In the genomic region with DNA sequence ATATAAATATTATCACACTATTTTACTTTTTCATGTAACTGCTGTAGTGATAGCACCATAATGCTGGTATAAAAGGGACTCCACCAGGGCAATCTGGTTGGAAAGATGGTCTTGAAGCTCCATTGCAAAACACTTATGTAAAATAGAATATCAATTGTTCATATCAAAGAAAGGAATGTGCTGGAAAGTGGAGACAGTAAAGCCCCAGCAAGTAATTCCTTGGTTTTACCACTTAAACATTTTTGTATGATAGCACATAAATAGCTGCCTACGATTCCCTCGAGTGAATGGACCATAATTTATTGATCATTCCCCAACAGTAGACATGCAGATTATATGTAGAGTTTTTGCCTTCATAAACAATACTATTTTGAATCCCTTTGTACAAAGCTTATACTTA, we compare ENCODE assay signal across 30 cellular contexts.
DNase-seq lines count a peak whose midpoint lies in the region; ATAC-seq, FAIRE-seq and TF ChIP-seq lines count a peak whose summit lies in the region.
"Had no signal": no experiment of that assay in that cellular context is flagged by ENCODE, and none has a peak within 500 bp of the region (broad histone marks: within the 10 kb centered on the region; RNA-seq: fewer than 3 reads in every experiment).

No MANE protein-coding gene starts in this region.

- H3K9ac ChIP-seq in HepG2 (ENCODE audit: insufficient read depth, low read depth, low read length) (no peak overlapping the region), astrocyte (ENCODE audit: low read length) (no peak overlapping the region)

- TF ChIP-seq EP300 in HepG2 (IDR thresholded peaks at IDR 0.05; ENCODE audit: low read depth in 2 of 2, low read length in 2 of 2) (no peak), HepG2 (CRISPR knock-in tag; IDR thresholded peaks at IDR 0.05; ENCODE audit: borderline replicate concordance) (no peak)

- H3K36me3 ChIP-seq in HepG2 (replicated peaks in 1 of 2; ENCODE audit: control insufficient read depth in 1 of 2, insufficient read depth in 2 of 2, low read length in 2 of 2) (no peaks in the 10 kb centered on the region), right lobe of liver (no peaks in the 10 kb centered on the region), astrocyte (ENCODE audit: insufficient read depth, low read length) (no peaks in the 10 kb centered on the region), osteoblast (ENCODE audit: insufficient read depth, low read length) (no peaks in the 10 kb centered on the region), A673 (ENCODE audit: insufficient read depth, low read length, poor library complexity, severe bottlenecking) (no peaks in the 10 kb centered on the region)
- H3K36me3 ChIP-seq: ascending aorta, heart right ventricle, pancreas had no signal

- H3K4me3 Mint-ChIP-seq in astrocyte (ENCODE audit: unreplicated experiment) (no peak overlapping the region), type B pancreatic cell (no peak overlapping the region)
- H3K4me3 Mint-ChIP-seq: activated CD4-positive, alpha-beta memory T cell treated with anti-CD3 and anti-CD28 coated beads for 36 hours; activated naive CD4-positive, alpha-beta T cell treated with anti-CD3 and anti-CD28 coated beads, Interleukin-2, amount 50 U/mL, for 24 hours; activated T-helper 17 cell treated with anti-CD3 and anti-CD28 coated beads, Interleukin-2, amount 50 U/mL, for 72 hours; natural killer cell treated with Interleukin-12 subunit alpha and Interleukin-12 subunit beta and Interleukin-15 and Interleukin-18, amount 100 ng/mL, for 72 hours had no signal

- H3K27me3 ChIP-seq in HepG2 (ENCODE audit: control insufficient read depth in 1 of 2, insufficient read depth in 2 of 2, low read length in 2 of 2) (no peaks in the 10 kb centered on the region), right lobe of liver (no peaks in the 10 kb centered on the region), astrocyte (ENCODE audit: insufficient read depth, low read length) (no peaks in the 10 kb centered on the region), osteoblast (ENCODE audit: insufficient read depth, low read length) (no peaks in the 10 kb centered on the region), A673 (replicated peaks; ENCODE audit: insufficient read depth, low read depth, low read length, poor library complexity) (no peaks in the 10 kb centered on the region)
- H3K27me3 ChIP-seq: ascending aorta, BE2C, heart right ventricle, pancreas had no signal

- BruUV-seq in HepG2 (replicated peaks; lab: Mats Ljungman, UMichigan) (no TSS peak), A673 (replicated peaks; lab: Mats Ljungman, UMichigan) (no TSS peak)

- H3K4me2 ChIP-seq in HepG2 (ENCODE audit: low read depth, low read length) (0 out of 2 replicates have a peak overlapping the region, but pooled peaks have one; percentile 31), astrocyte (ENCODE audit: low read length) (peak overlapping the region; percentile 2), osteoblast (ENCODE audit: insufficient read depth, low read length) (peak overlapping the region; percentile 41)

- no peak overlapping the region for H2AFZ ChIP-seq in HepG2 (ENCODE audit: low read length)
- no peak overlapping the region for H2AFZ ChIP-seq in astrocyte (ENCODE audit: low read depth, low read length)
- H2AFZ ChIP-seq in osteoblast (ENCODE audit: low read length) = no peak overlapping the region

- TF ChIP-seq POLR2A in HepG2 (IDR thresholded peaks at IDR 0.05; ENCODE audit: insufficient read depth in 1 of 2, low read depth in 2 of 2, low read length in 2 of 2) (no peak), right lobe of liver (IDR thresholded peaks at IDR 0.05) (no peak)

- TF ChIP-seq CTCF in HepG2 (CRISPR knock-in tag; IDR thresholded peaks at IDR 0.05) (no peak), right lobe of liver (IDR thresholded peaks at IDR 0.05) (no peak), astrocyte (IDR thresholded peaks at IDR 0.05; ENCODE audit: insufficient read depth, low read depth, low read length) (no peak), osteoblast (IDR thresholded peaks at IDR 0.05; ENCODE audit: extremely low read depth, low read depth, low read length) (no peak), type B pancreatic cell (conservative IDR thresholded peaks at IDR 0.05) (no peak), A673 (conservative IDR thresholded peaks at IDR 0.05; ENCODE audit: low read depth, low read length) (no peak)

- peaks cover 39% of the 10 kb centered on the region for H3K4me1 Mint-ChIP-seq in astrocyte (ENCODE audit: low read depth, unreplicated experiment)
- H3K4me1 Mint-ChIP-seq in type B pancreatic cell (ENCODE audit: unreplicated experiment) = peaks cover 28% of the 10 kb centered on the region
- H3K4me1 Mint-ChIP-seq: activated naive CD4-positive, alpha-beta T cell treated with anti-CD3 and anti-CD28 coated beads, Interleukin-2, amount 50 U/mL, for 24 hours; activated T-helper 17 cell treated with anti-CD3 and anti-CD28 coated beads, Interleukin-2, amount 50 U/mL, for 72 hours had no signal

- H3K27me3 Mint-ChIP-seq in astrocyte (ENCODE audit: low read depth, unreplicated experiment) = no peaks in the 10 kb centered on the region
- no peaks in the 10 kb centered on the region for H3K27me3 Mint-ChIP-seq in type B pancreatic cell
- H3K27me3 Mint-ChIP-seq: activated CD4-positive, alpha-beta memory T cell treated with anti-CD3 and anti-CD28 coated beads for 36 hours; activated naive CD4-positive, alpha-beta T cell treated with anti-CD3 and anti-CD28 coated beads, Interleukin-2, amount 50 U/mL, for 24 hours; activated T-helper 17 cell treated with anti-CD3 and anti-CD28 coated beads, Interleukin-2, amount 50 U/mL, for 72 hours had no signal

- H3K27ac Mint-ChIP-seq in astrocyte (ENCODE audit: unreplicated experiment) = peak overlapping the region; percentile 88
- peak overlapping the region; percentile 97 for H3K27ac Mint-ChIP-seq in type B pancreatic cell
- H3K27ac Mint-ChIP-seq: activated CD4-positive, alpha-beta memory T cell treated with anti-CD3 and anti-CD28 coated beads for 36 hours; activated naive CD4-positive, alpha-beta T cell treated with anti-CD3 and anti-CD28 coated beads, Interleukin-2, amount 50 U/mL, for 24 hours; activated T-helper 17 cell treated with anti-CD3 and anti-CD28 coated beads, Interleukin-2, amount 50 U/mL, for 72 hours; natural killer cell treated with Interleukin-12 subunit alpha and Interleukin-12 subunit beta and Interleukin-15 and Interleukin-18, amount 100 ng/mL, for 72 hours had no signal

- 74% methylated on average over 2 of the region's 2 CpGs for WGBS in HepG2 (ENCODE audit: low lambda C conversion rate)
- WGBS in right lobe of liver (ENCODE audit: insufficient coverage, low coverage, low lambda C conversion rate, missing lambda C conversion rate) = 67% methylated on average over 2 of the region's 2 CpGs

- H3K9me3 Mint-ChIP-seq in astrocyte (ENCODE audit: unreplicated experiment) (no peaks in the 10 kb centered on the region), type B pancreatic cell (peaks cover 10% of the 10 kb centered on the region)
- H3K9me3 Mint-ChIP-seq: activated CD4-positive, alpha-beta memory T cell treated with anti-CD3 and anti-CD28 coated beads for 36 hours; activated T-helper 17 cell treated with anti-CD3 and anti-CD28 coated beads, Interleukin-2, amount 50 U/mL, for 72 hours; natural killer cell treated with Interleukin-12 subunit alpha and Interleukin-12 subunit beta and Interleukin-15 and Interleukin-18, amount 100 ng/mL, for 72 hours had no signal

- intact Hi-C loops in HepG2 (cut with micrococcal nuclease; ENCODE audit: unreplicated experiment) = no loop called here
- intact Hi-C loops in right lobe of liver (cut with DNase I) = no loop called here
- intact Hi-C loops in A673 (cut with micrococcal nuclease; ENCODE audit: unreplicated experiment) = no loop called here

- H3K9me3 ChIP-seq in HepG2 (ENCODE audit: low read length) (no peaks in the 10 kb centered on the region), right lobe of liver (no peaks in the 10 kb centered on the region), astrocyte (ENCODE audit: insufficient read depth, low read depth, low read length) (no peaks in the 10 kb centered on the region), osteoblast (ENCODE audit: low read depth, low read length) (no peaks in the 10 kb centered on the region), A673 (ENCODE audit: low read depth, low read length, poor library complexity, severe bottlenecking) (no peaks in the 10 kb centered on the region)
- H3K9me3 ChIP-seq: ascending aorta, BE2C, heart right ventricle, pancreas had no signal

- no peak for DNase-seq in HepG2 (ENCODE audit: low spot score)
- no peak for DNase-seq in right lobe of liver
- peak; percentile 60 for DNase-seq in astrocyte (ENCODE audit: low read depth)
- no peak for DNase-seq in osteoblast (ENCODE audit: insufficient read length, low spot score, missing footprints)
- DNase-seq in type B pancreatic cell (ENCODE audit: extremely low spot score, unreplicated experiment) = no peak
- DNase-seq in A673 (ENCODE audit: low spot score) = no peak
- DNase-seq in NCI-H1417 (lab: John Stamatoyannopoulos, UW) = no peak
- no peak for DNase-seq in NCI-H82 (lab: John Stamatoyannopoulos, UW)
- DNase-seq: activated CD4-positive, alpha-beta memory T cell treated with anti-CD3 and anti-CD28 coated beads for 36 hours; activated CD4-positive, CD25-positive, alpha-beta regulatory T cell; activated CD8-positive, alpha-beta memory T cell treated with anti-CD3 and anti-CD28 coated beads, Interleukin-2, amount 50 U/mL, for 48 hours; BE2C; central memory CD4-positive, alpha-beta T cell; dermis blood vessel endothelial cell; DND-41; HCEC 1CT; heart right ventricle; NCI-H1092 treated with DMSO at 0.1 percent for 48 hours; NCI-H2029 treated with DMSO at 0.1 percent for 48 hours; NCI-H345; NCI-H748 treated with DMSO at 0.1 percent for 48 hours; SHP77 treated with DMSO at 0.1 percent for 48 hours; SW 1271 had no signal

- no peaks in the 10 kb centered on the region for H3K36me3 Mint-ChIP-seq in astrocyte (ENCODE audit: low read depth, unreplicated experiment)
- H3K36me3 Mint-ChIP-seq in type B pancreatic cell = peaks cover 4% of the 10 kb centered on the region
- H3K36me3 Mint-ChIP-seq: activated CD4-positive, alpha-beta memory T cell treated with anti-CD3 and anti-CD28 coated beads for 36 hours; activated naive CD4-positive, alpha-beta T cell treated with anti-CD3 and anti-CD28 coated beads, Interleukin-2, amount 50 U/mL, for 24 hours; natural killer cell treated with Interleukin-12 subunit alpha and Interleukin-12 subunit beta and Interleukin-15 and Interleukin-18, amount 100 ng/mL, for 72 hours had no signal

- in situ Hi-C loops in HepG2 (cut with HindIII; ENCODE audit: extremely low pct_ligation_motif_present, low pct_unique_long_range_greater_than_20kb) = loop anchor here (10.0 kb wide), 2 partner anchors 110 to 580 kb away; no protein-coding TSS in a partner anchor

- TF ChIP-seq RAD21 in HepG2 (CRISPR knock-in tag; IDR thresholded peaks at IDR 0.05) = no peak

- H4K20me1 ChIP-seq in HepG2 (ENCODE audit: insufficient read depth, low read length) (no peaks in the 10 kb centered on the region), astrocyte (ENCODE audit: insufficient read depth, low read length) (no peaks in the 10 kb centered on the region), osteoblast (ENCODE audit: insufficient read depth, low read length) (no peaks in the 10 kb centered on the region)

- H3K4me1 ChIP-seq in HepG2 (ENCODE audit: insufficient read depth, low read length) (peaks cover 24% of the 10 kb centered on the region), right lobe of liver (peaks cover 0 to 8% (median 0%) of the 10 kb centered on the region in 4 donors), astrocyte (ENCODE audit: insufficient read depth, low read length) (peaks cover 19% of the 10 kb centered on the region), osteoblast (ENCODE audit: insufficient read depth, low read length) (peaks cover 33% of the 10 kb centered on the region), A673 (ENCODE audit: insufficient read depth, low read length, poor library complexity, severe bottlenecking) (peaks cover 14% of the 10 kb centered on the region)

- H3K27ac ChIP-seq in HepG2 (ENCODE audit: extremely low read length, insufficient read depth, low read length) (no peak overlapping the region), right lobe of liver (no peak overlapping the region), astrocyte (ENCODE audit: low read depth, low read length) (no peak overlapping the region), osteoblast (ENCODE audit: low read depth, low read length) (peak overlapping the region; percentile 72), A673 (ENCODE audit: low read depth, low read length, poor library complexity, severe bottlenecking) (no peak overlapping the region)
- H3K27ac ChIP-seq: heart right ventricle had no signal

- H3K4me3 ChIP-seq in HepG2 (replicated peaks in 1 of 3; ENCODE audit: insufficient read depth in 1 of 3, low read depth in 2 of 3, low read length in 3 of 3) (no peak overlapping the region), right lobe of liver (no peak overlapping the region), astrocyte (ENCODE audit: insufficient read depth, low read depth, low read length) (no peak overlapping the region), osteoblast (ENCODE audit: insufficient read depth, low read length) (no peak overlapping the region), A673 (ENCODE audit: low read depth, low read length, poor library complexity, severe bottlenecking) (no peak overlapping the region)
- H3K4me3 ChIP-seq: ascending aorta, heart right ventricle had no signal

- H3K79me2 ChIP-seq in HepG2 (ENCODE audit: insufficient read depth, low read length) (no peaks in the 10 kb centered on the region), astrocyte (ENCODE audit: insufficient read depth, low read length) (no peaks in the 10 kb centered on the region), osteoblast (ENCODE audit: insufficient read depth, low read length) (no peaks in the 10 kb centered on the region)

- ATAC-seq in HepG2 = no peak
- no peak for ATAC-seq in right lobe of liver
- ATAC-seq: activated T-helper 17 cell treated with anti-CD3 and anti-CD28 coated beads, Interleukin-2, amount 50 U/mL, for 72 hours; heart right ventricle; natural killer cell treated with Interleukin-12 subunit alpha and Interleukin-12 subunit beta and Interleukin-15 and Interleukin-18, amount 100 ng/mL, for 72 hours; sciatic nerve had no signal

- CTCF ChIA-PET in HepG2 (lab: Yijun Ruan, JAX; ENCODE audit: low intra/inter-chr PET ratio, low total read pairs) = no interaction called here
- CTCF ChIA-PET in A673 (lab: Charles Lee) = no interaction called here

- FAIRE-seq in HepG2 (lab: Jason Lieb, UNC) (no peak), astrocyte (lab: Jason Lieb, UNC) (no peak)
- FAIRE-seq: A204.1 had no signal

- POLR2A ChIA-PET in HepG2 (lab: Yijun Ruan, JAX) (interaction anchor here (1.0 kb wide), 1 partner anchor 276 kb away, joined by 3 read pairs; the partner anchor contains the start of gene PAWR), A673 (lab: Charles Lee; ENCODE audit: low non-redundant PET) (no interaction called here)
